ENCODE assay signal across 31 cellular contexts in the genomic region with DNA sequence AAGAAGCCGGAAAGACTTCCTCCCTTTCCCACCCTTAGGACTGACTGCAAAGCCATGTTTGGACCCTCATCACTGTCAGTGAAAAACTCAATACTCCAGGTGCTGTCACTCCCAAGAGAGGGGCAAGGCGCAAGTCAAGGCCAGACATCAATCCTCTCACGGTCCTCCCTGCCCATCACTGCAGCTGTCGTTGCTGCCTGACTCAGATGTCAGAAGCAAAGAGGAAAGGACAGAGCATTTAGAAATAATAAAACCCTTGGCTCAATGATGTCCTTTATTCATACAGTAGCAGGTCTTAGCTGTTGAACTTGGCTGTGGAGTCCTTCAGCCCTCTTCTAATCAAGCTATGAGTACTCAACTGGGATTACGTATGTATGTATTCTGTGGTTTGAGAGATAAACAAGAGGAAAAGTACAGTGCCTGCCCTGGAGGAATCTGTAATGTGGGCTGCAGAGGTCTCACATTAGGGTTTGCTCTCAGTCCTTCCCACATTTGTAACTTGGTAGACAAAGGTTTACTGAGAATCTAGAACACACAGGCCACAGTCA. TPM values are rescaled to one million over a fixed set of nuclear protein-coding genes. Genes with fewer than 3 reads are reported as not detected.
DNase-seq lines count a peak whose midpoint lies in the region; ATAC-seq, FAIRE-seq and TF ChIP-seq lines count a peak whose summit lies in the region.
"Had no signal": no experiment of that assay in that cellular context is flagged by ENCODE, and none has a peak within 500 bp of the region (broad histone marks: within the 10 kb centered on the region; RNA-seq: fewer than 3 reads in every experiment).

No MANE protein-coding gene starts in this region.

- H2AFZ ChIP-seq in astrocyte (ENCODE audit: low read depth, low read length): no peak overlapping the region
- H2AFZ ChIP-seq: GM23338, PC-9 had no signal

- H3K9me3 Mint-ChIP-seq in astrocyte (ENCODE audit: unreplicated experiment): peaks cover 3% of the 10 kb centered on the region
- H3K9me3 Mint-ChIP-seq: CD4-positive, alpha-beta T cell; GM23338 had no signal

- H3K4me1 ChIP-seq in astrocyte (ENCODE audit: insufficient read depth, low read length): no peaks in the 10 kb centered on the region
- H3K4me1 ChIP-seq: A549, HAP-1 had no signal

- no peaks in the 10 kb centered on the region for H3K36me3 ChIP-seq in astrocyte (ENCODE audit: insufficient read depth, low read length)
- H3K36me3 ChIP-seq: BLaER1 treated with 17β-estradiol and CSF1 and Interleukin-3, amounts not matched to agents 10 nM and 100 nM; HAP-1; MG63 had no signal

- H3K4me3 ChIP-seq in astrocyte (ENCODE audit: insufficient read depth, low read depth, low read length): no peak overlapping the region
- H3K4me3 ChIP-seq: A549; BLaER1 treated with 17β-estradiol and CSF1 and Interleukin-3, amounts not matched to agents 10 nM and 100 nM; GM23338; HAP-1; MG63; PC-9 had no signal

- peaks cover 9% of the 10 kb centered on the region for H3K36me3 Mint-ChIP-seq in astrocyte (ENCODE audit: low read depth, unreplicated experiment)

- peaks cover 24% of the 10 kb centered on the region for H3K27me3 Mint-ChIP-seq in astrocyte (ENCODE audit: low read depth, unreplicated experiment)
- H3K27me3 Mint-ChIP-seq: CD4-positive, alpha-beta T cell had no signal

- DNase-seq in Daoy (ENCODE audit: low read depth): peak; percentile 40
- peak; percentile 77 for DNase-seq in H4 (ENCODE audit: low spot score)
- peak; percentile 36 for DNase-seq in astrocyte (ENCODE audit: low read depth)
- peak; percentile 37 for DNase-seq in myocyte (ENCODE audit: low read depth)
- no peak for DNase-seq in T1000 (lab: John Stamatoyannopoulos, UW)
- DNase-seq in activated effector memory CD4-positive, alpha-beta T cell treated with anti-CD3 and anti-CD28 coated beads, Interleukin-2, amount 50 U/mL, for 16 hours: no peak
- DNase-seq: AML-193; CD4-positive, alpha-beta T cell; KBM-7; MG63; NCI-H1105 treated with DMSO at 0.1 percent for 48 hours; NCI-H146; NCI-H1930; NCI-H2107; NCI-H446 treated with DMSO at 0.1 percent for 48 hours; NCI-H526; NCI-H82; NK-92 treated with Interleukin-12 subunit alpha and Interleukin-12 subunit beta, amount 100 ng/mL, for 24 hours; PC-9; SHP77 had no signal

- H3K4me3 Mint-ChIP-seq in astrocyte (ENCODE audit: unreplicated experiment): no peak overlapping the region
- H3K4me3 Mint-ChIP-seq: CD4-positive, alpha-beta T cell; GM23338 had no signal

- no peak overlapping the region for H3K9ac ChIP-seq in astrocyte (ENCODE audit: low read length)
- H3K9ac ChIP-seq: BLaER1 treated with 17β-estradiol and CSF1 and Interleukin-3, amounts not matched to agents 10 nM and 100 nM had no signal

- no peaks in the 10 kb centered on the region for H4K20me1 ChIP-seq in astrocyte (ENCODE audit: insufficient read depth, low read length)
- H4K20me1 ChIP-seq: BLaER1 treated with 17β-estradiol and CSF1 and Interleukin-3, amounts not matched to agents 10 nM and 100 nM had no signal

- TF ChIP-seq CTCF in astrocyte (IDR thresholded peaks at IDR 0.05; ENCODE audit: insufficient read depth, low read depth, low read length): no peak

- no peaks in the 10 kb centered on the region for H3K79me2 ChIP-seq in astrocyte (ENCODE audit: insufficient read depth, low read length)

- H3K4me2 ChIP-seq in astrocyte (ENCODE audit: low read length): no peak overlapping the region
- H3K4me2 ChIP-seq: A549, GM23338, PC-9 had no signal

- no peak for ATAC-seq in HG02852 (IDR thresholded peaks at IDR 0.05; ENCODE audit: unreplicated experiment)
- ATAC-seq: A549, GM23338 had no signal

- H3K27ac ChIP-seq in astrocyte (ENCODE audit: low read depth, low read length): no peak overlapping the region
- H3K27ac ChIP-seq: A549; BLaER1 treated with 17β-estradiol and CSF1 and Interleukin-3, amounts not matched to agents 10 nM and 100 nM; PC-9 had no signal

- H3K27me3 ChIP-seq in astrocyte (ENCODE audit: insufficient read depth, low read length): peaks cover 28% of the 10 kb centered on the region
- H3K27me3 ChIP-seq: BLaER1 treated with 17β-estradiol and CSF1 and Interleukin-3, amounts not matched to agents 10 nM and 100 nM had no signal

- no peak for FAIRE-seq in astrocyte (lab: Jason Lieb, UNC)
- FAIRE-seq: A549, D721Med, G401.6, GM12891 had no signal

- no peak overlapping the region for H3K27ac Mint-ChIP-seq in astrocyte (ENCODE audit: unreplicated experiment)
- H3K27ac Mint-ChIP-seq: CD4-positive, alpha-beta T cell; GM23338 had no signal

- peaks cover 2% of the 10 kb centered on the region for H3K4me1 Mint-ChIP-seq in astrocyte (ENCODE audit: low read depth, unreplicated experiment)

- no peaks in the 10 kb centered on the region for H3K9me3 ChIP-seq in astrocyte (ENCODE audit: insufficient read depth, low read depth, low read length)
- H3K9me3 ChIP-seq: A549; BLaER1 treated with 17β-estradiol and CSF1 and Interleukin-3, amounts not matched to agents 10 nM and 100 nM; HAP-1; MG63 had no signal

RNA-seq across cellular contexts. Expression of gene SUSD4, which starts 13.5 kb away (rescaled TPM):
- 26.9 and 29.0 TPM in 2 replicates for total RNA-seq in Daoy (2014; rRNA removed; shearing (Covaris generic))
- total RNA-seq in H4 (2014; rRNA removed; shearing (Covaris generic)): 0.14 and 0.99 TPM in 2 replicates
- 9.2 and 18.8 TPM in 2 replicates for total RNA-seq in astrocyte
- total RNA-seq in myocyte: 2.0 and 4.1 TPM in 2 replicates
- polyA plus RNA-seq in myocyte (2012): 2.4 TPM

RNA-seq across cellular contexts. Expression of gene CCDC185, which starts 42.8 kb away (rescaled TPM):
- 0.06 and 0.11 TPM in 2 replicates for total RNA-seq in Daoy (2014; rRNA removed; shearing (Covaris generic))
- not detected in 2 replicates for total RNA-seq in H4 (2014; rRNA removed; shearing (Covaris generic))
- not detected in 2 replicates for total RNA-seq in astrocyte
- not detected in 2 replicates for total RNA-seq in myocyte
- polyA plus RNA-seq in myocyte (2012): not detected
- total RNA-seq: CD4-positive, alpha-beta T cell; HT1080; LHCN-M2; PC-9; RPMI7951 had no signal
- polyA plus RNA-seq: GM23338 had no signal

Comparison
In these comparisons a context has a peak if more than half of its experiments do, and no peak if none do; other contexts are left out.
1. DNase-seq: peak in Daoy (single experiment), H4 (single experiment), astrocyte (single experiment) and myocyte (single experiment); none in T1000 (single experiment) and activated effector memory CD4-positive, alpha-beta T cell treated with anti-CD3 and anti-CD28 coated beads, Interleukin-2, amount 50 U/mL, for 16 hours (single experiment).